17 cellular contexts compared by ENCODE assay signal in the genomic region with DNA sequence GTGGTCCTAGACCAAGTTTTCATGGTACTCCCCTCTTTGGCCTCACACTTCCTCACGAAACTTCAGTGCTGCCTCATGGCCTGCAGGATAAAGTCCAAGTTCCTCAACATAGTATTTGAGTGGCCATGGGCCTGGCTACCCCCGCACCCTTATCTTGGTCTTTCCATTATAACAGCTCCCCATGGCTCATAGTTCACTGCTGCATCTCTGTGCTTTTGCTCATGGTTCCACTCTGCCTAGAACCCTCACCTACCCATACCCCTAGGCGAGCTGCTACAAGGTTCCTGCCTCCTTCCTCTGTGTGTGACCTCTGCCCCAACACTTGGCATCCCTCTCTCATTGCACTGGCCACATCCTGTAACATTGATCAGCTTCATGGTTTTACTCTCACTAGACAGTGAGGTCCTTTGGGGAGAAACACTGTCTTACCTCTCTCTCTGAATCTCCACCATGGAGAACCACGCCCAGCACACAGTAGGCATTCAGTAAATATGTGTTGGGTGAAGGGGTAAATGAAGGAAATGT.
"Had no signal": no experiment of that assay in that cellular context is flagged by ENCODE, and none has a peak within 500 bp of the region (broad histone marks: within the 10 kb centered on the region; RNA-seq: fewer than 3 reads in every experiment).

No MANE protein-coding gene starts in this region.

- H3K36me3 ChIP-seq: breast epithelium, lower lobe of right lung, tibial nerve had no signal

- H3K4me3 Mint-ChIP-seq: activated CD4-positive, alpha-beta T cell treated with anti-CD3 and anti-CD28 coated beads, Interleukin-2, amount 10 ng/mL, durations not matched to agents 24 days and 14 days; activated naive CD4-positive, alpha-beta T cell treated with anti-CD3 and anti-CD28 coated beads for 36 hours; dendritic cell treated with granulocyte-macrophage colony-stimulating factor and Interleukin-4, amounts not matched to agents 40 ng/mL and 50 ng/mL, for 4 days; naive thymus-derived CD8-positive, alpha-beta T cell; T-cell had no signal

- H3K27ac Mint-ChIP-seq: activated CD4-positive, alpha-beta T cell treated with anti-CD3 and anti-CD28 coated beads, Interleukin-2, amount 10 ng/mL, durations not matched to agents 24 days and 14 days; activated naive CD4-positive, alpha-beta T cell treated with anti-CD3 and anti-CD28 coated beads for 36 hours; dendritic cell treated with granulocyte-macrophage colony-stimulating factor and Interleukin-4, amounts not matched to agents 40 ng/mL and 50 ng/mL, for 4 days; progenitor cell of endocrine pancreas; T-cell had no signal

- H3K9me3 ChIP-seq: breast epithelium, lower lobe of right lung had no signal

- H3K9me3 Mint-ChIP-seq: activated CD4-positive, alpha-beta T cell treated with anti-CD3 and anti-CD28 coated beads, Interleukin-2, amount 10 ng/mL, durations not matched to agents 24 days and 14 days; activated naive CD4-positive, alpha-beta T cell treated with anti-CD3 and anti-CD28 coated beads for 36 hours; dendritic cell treated with granulocyte-macrophage colony-stimulating factor and Interleukin-4, amounts not matched to agents 40 ng/mL and 50 ng/mL, for 4 days; T-cell had no signal

- H3K4me3 ChIP-seq: breast epithelium, lower lobe of right lung, tibial nerve had no signal

- DNase-seq: activated CD4-positive, alpha-beta T cell treated with anti-CD3 and anti-CD28 coated beads, Interleukin-2, amount 10 ng/mL, durations not matched to agents 24 days and 14 days; activated CD4-positive, CD25-positive, alpha-beta regulatory T cell; activated naive CD4-positive, alpha-beta T cell treated with anti-CD3 and anti-CD28 coated beads for 36 hours; effector memory CD4-positive, alpha-beta T cell; foreskin fibroblast; left cardiac atrium; lower lobe of right lung; naive thymus-derived CD8-positive, alpha-beta T cell; nucleus accumbens; stimulated activated naive CD4-positive, alpha-beta T cell treated with Interleukin-2 at 50 U/mL for 16 hours; T-cell had no signal

- H3K27me3 ChIP-seq: tibial nerve had no signal

- H3K27ac ChIP-seq: breast epithelium, epithelial cell of prostate, lower lobe of right lung, tibial nerve had no signal

- ATAC-seq: left cardiac atrium; lower lobe of right lung; naive thymus-derived CD8-positive, alpha-beta T cell; SK-N-SH treated with all-trans-retinoic acid at 6 μM for 48 hours; T-cell had no signal

- H3K4me1 ChIP-seq: breast epithelium, lower lobe of right lung, tibial nerve had no signal

- H3K36me3 Mint-ChIP-seq: naive thymus-derived CD8-positive, alpha-beta T cell; T-cell had no signal
